In the genomic region with DNA sequence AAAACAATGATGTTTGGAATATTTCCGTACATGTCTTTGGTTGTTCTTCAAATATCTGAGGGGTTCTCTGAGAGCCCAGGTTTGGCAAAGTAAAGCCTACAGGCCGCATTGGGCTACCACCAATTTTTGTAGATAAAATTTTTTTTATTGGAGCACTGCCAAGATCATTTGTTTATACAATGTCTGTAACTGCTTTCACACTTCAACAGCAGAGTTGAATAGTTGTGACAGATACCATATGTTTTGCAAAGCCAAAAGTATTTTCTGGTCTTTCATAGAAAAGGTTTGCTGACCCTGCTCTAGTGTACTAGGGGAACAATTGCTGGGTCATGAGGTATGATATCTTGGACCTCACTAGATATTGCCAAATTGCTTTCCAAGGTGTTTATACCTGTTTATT, we compare ENCODE assay signal across 1 cellular context.
TF ChIP-seq lines count a peak whose summit lies in the region.

No MANE protein-coding gene starts in this region.

TF ChIP-seq in HEK293, 187 proteins besides CTCF, POLR2A, EP300 and RAD21 (continued from another document):
- TF ChIP-seq, protein P1, sequence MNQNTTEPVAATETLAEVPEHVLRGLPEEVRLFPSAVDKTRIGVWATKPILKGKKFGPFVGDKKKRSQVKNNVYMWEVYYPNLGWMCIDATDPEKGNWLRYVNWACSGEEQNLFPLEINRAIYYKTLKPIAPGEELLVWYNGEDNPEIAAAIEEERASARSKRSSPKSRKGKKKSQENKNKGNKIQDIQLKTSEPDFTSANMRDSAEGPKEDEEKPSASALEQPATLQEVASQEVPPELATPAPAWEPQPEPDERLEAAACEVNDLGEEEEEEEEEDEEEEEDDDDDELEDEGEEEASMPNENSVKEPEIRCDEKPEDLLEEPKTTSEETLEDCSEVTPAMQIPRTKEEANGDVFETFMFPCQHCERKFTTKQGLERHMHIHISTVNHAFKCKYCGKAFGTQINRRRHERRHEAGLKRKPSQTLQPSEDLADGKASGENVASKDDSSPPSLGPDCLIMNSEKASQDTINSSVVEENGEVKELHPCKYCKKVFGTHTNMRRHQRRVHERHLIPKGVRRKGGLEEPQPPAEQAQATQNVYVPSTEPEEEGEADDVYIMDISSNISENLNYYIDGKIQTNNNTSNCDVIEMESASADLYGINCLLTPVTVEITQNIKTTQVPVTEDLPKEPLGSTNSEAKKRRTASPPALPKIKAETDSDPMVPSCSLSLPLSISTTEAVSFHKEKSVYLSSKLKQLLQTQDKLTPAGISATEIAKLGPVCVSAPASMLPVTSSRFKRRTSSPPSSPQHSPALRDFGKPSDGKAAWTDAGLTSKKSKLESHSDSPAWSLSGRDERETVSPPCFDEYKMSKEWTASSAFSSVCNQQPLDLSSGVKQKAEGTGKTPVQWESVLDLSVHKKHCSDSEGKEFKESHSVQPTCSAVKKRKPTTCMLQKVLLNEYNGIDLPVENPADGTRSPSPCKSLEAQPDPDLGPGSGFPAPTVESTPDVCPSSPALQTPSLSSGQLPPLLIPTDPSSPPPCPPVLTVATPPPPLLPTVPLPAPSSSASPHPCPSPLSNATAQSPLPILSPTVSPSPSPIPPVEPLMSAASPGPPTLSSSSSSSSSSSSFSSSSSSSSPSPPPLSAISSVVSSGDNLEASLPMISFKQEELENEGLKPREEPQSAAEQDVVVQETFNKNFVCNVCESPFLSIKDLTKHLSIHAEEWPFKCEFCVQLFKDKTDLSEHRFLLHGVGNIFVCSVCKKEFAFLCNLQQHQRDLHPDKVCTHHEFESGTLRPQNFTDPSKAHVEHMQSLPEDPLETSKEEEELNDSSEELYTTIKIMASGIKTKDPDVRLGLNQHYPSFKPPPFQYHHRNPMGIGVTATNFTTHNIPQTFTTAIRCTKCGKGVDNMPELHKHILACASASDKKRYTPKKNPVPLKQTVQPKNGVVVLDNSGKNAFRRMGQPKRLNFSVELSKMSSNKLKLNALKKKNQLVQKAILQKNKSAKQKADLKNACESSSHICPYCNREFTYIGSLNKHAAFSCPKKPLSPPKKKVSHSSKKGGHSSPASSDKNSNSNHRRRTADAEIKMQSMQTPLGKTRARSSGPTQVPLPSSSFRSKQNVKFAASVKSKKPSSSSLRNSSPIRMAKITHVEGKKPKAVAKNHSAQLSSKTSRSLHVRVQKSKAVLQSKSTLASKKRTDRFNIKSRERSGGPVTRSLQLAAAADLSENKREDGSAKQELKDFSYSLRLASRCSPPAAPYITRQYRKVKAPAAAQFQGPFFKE (tag by site-specific recombination; IDR thresholded peaks at IDR 0.05; ENCODE audit: borderline replicate concordance) = no peak
- TF ChIP-seq, protein P2, sequence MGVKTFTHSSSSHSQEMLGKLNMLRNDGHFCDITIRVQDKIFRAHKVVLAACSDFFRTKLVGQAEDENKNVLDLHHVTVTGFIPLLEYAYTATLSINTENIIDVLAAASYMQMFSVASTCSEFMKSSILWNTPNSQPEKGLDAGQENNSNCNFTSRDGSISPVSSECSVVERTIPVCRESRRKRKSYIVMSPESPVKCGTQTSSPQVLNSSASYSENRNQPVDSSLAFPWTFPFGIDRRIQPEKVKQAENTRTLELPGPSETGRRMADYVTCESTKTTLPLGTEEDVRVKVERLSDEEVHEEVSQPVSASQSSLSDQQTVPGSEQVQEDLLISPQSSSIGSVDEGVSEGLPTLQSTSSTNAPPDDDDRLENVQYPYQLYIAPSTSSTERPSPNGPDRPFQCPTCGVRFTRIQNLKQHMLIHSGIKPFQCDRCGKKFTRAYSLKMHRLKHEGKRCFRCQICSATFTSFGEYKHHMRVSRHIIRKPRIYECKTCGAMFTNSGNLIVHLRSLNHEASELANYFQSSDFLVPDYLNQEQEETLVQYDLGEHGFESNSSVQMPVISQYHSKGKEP (tag by site-specific recombination; IDR thresholded peaks at IDR 0.05) = 0 out of 2 replicates have a peak, but pooled peaks have one; percentile 13
- TF ChIP-seq ZNF302 (tag by site-specific recombination; IDR thresholded peaks at IDR 0.05; ENCODE audit: low read depth) = peak; percentile 62; the same call in 1 of the 2 replicates
- TF ChIP-seq, protein P3, sequence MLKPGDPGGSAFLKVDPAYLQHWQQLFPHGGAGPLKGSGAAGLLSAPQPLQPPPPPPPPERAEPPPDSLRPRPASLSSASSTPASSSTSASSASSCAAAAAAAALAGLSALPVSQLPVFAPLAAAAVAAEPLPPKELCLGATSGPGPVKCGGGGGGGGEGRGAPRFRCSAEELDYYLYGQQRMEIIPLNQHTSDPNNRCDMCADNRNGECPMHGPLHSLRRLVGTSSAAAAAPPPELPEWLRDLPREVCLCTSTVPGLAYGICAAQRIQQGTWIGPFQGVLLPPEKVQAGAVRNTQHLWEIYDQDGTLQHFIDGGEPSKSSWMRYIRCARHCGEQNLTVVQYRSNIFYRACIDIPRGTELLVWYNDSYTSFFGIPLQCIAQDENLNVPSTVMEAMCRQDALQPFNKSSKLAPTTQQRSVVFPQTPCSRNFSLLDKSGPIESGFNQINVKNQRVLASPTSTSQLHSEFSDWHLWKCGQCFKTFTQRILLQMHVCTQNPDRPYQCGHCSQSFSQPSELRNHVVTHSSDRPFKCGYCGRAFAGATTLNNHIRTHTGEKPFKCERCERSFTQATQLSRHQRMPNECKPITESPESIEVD (tag by site-specific recombination; IDR thresholded peaks at IDR 0.05) = peak; percentile 51
- no peak for TF ChIP-seq GLI2 (tag by site-specific recombination; IDR thresholded peaks at IDR 0.05; ENCODE audit: borderline replicate concordance, low read depth)
